Comparison of ENCODE assay signal across 8 cellular contexts in genomic region chr11:1202776-1203504, GRCh38. TPM values are rescaled to one million over a fixed set of nuclear protein-coding genes. Genes with fewer than 3 reads are reported as not detected.
DNase-seq lines count a peak whose midpoint lies in the region; ATAC-seq, FAIRE-seq and TF ChIP-seq lines count a peak whose summit lies in the region.

No MANE protein-coding gene starts in this region.

- no peak overlapping the region for H3K27ac ChIP-seq in 22Rv1

- TF ChIP-seq CTCF in 22Rv1 (IDR thresholded peaks at IDR 0.05) (peak; percentile 96), epithelial cell of esophagus (IDR thresholded peaks at IDR 0.05; ENCODE audit: insufficient read depth, low read depth, low read length, missing control alignments) (peak; percentile 75), mucosa of descending colon (IDR thresholded peaks at IDR 0.05) (peak; percentile 96)

- H3K4me3 ChIP-seq in epithelial cell of esophagus (ENCODE audit: low read length) (no peak overlapping the region), mucosa of descending colon (no peak overlapping the region)

- DNase-seq in GM12891 (ENCODE audit: insufficient read length, low spot score) (peak; percentile 99), NCI-H526 (lab: John Stamatoyannopoulos, UW) (peak; percentile 40 to 90), epithelial cell of esophagus (ENCODE audit: low read depth) (peak; percentile 15), mucosa of descending colon (peak; percentile 68 to 84 (median 81))
- DNase-seq in activated CD8-positive, alpha-beta memory T cell treated with anti-CD3 and anti-CD28 coated beads, Interleukin-2, amount 50 U/mL, for 24 hours (ENCODE audit: extremely low read depth): peak; percentile 7
- DNase-seq in stimulated activated CD8-positive, alpha-beta memory T cell treated with anti-CD3 and anti-CD28 coated beads, Interleukin-7, amount 100 ng/mL, for 24 hours (ENCODE audit: low read depth): peak; percentile 35

- ATAC-seq in mucosa of descending colon (peak; percentile 85), HG03571 (IDR thresholded peaks at IDR 0.05; ENCODE audit: unreplicated experiment) (no peak)

- intact Hi-C loops in mucosa of descending colon (cut with DNase I, micrococcal nuclease): loop anchor here in 1 of 2 donors (10.0 kb wide), 1 partner anchor 312 kb away; no protein-coding TSS in a partner anchor

- no peaks in the 10 kb centered on the region for H3K9me3 ChIP-seq in mucosa of descending colon

- peak; percentile 91 for FAIRE-seq in GM12891 (lab: Jason Lieb, UNC)

- peaks cover 29% of the 10 kb centered on the region for H3K4me1 ChIP-seq in mucosa of descending colon (ENCODE audit: low read depth)

- TF ChIP-seq POLR2A in GM12891 (IDR thresholded peaks at IDR 0.05; ENCODE audit: low read depth, low read length): no peak

- no peaks in the 10 kb centered on the region for H3K36me3 ChIP-seq in mucosa of descending colon (ENCODE audit: low read depth)

TF ChIP-seq in GM12891, 5 proteins besides CTCF, POLR2A, EP300 and RAD21:
- TF ChIP-seq POLR2AphosphoS5 (IDR thresholded peaks at IDR 0.05; ENCODE audit: low read depth, low read length) (no peak), TAF1 (IDR thresholded peaks at IDR 0.05; ENCODE audit: low read depth, low read length) (no peak), POU2F2 (IDR thresholded peaks at IDR 0.05; ENCODE audit: low read depth, low read length) (no peak), PAX5 (IDR thresholded peaks at IDR 0.05; ENCODE audit: insufficient read depth, low read length, severe bottlenecking) (no peak), SPI1 (IDR thresholded peaks at IDR 0.05; ENCODE audit: low read depth, low read length) (no peak)

RNA-seq across cellular contexts. Expression of gene MUC5B, which starts 19.9 kb away (rescaled TPM):
- polyA plus RNA-seq in GM12891 (2012; ENCODE audit: low read depth, missing spikeins): 0.12 TPM
- 100 to 1,000 TPM; 133 to 431 (median 135) TPM for total RNA-seq in mucosa of descending colon

RNA-seq across cellular contexts. Expression of gene MUC5AC, which starts 45.2 kb away (rescaled TPM):
- polyA plus RNA-seq in GM12891 (2012; ENCODE audit: low read depth, missing spikeins): 0.01 TPM
- under 1 TPM in 2 of 3 donors, not detected in 1; 0.03 to 0.63 TPM for total RNA-seq in mucosa of descending colon

Comparison
In these comparisons a context has a peak if more than half of its experiments do, and no peak if none do; other contexts are left out.
1. DNase-seq: peak in every context shown above with its lines; median percentile 99 in GM12891; 81 in mucosa of descending colon; 65 in NCI-H526; 35 in stimulated activated CD8-positive, alpha-beta memory T cell treated with anti-CD3 and anti-CD28 coated beads, Interleukin-7, amount 100 ng/mL, for 24 hours; 15 in epithelial cell of esophagus; 7 in activated CD8-positive, alpha-beta memory T cell treated with anti-CD3 and anti-CD28 coated beads, Interleukin-2, amount 50 U/mL, for 24 hours.